ENCODE assay signal across 37 cellular contexts in the genomic region with DNA sequence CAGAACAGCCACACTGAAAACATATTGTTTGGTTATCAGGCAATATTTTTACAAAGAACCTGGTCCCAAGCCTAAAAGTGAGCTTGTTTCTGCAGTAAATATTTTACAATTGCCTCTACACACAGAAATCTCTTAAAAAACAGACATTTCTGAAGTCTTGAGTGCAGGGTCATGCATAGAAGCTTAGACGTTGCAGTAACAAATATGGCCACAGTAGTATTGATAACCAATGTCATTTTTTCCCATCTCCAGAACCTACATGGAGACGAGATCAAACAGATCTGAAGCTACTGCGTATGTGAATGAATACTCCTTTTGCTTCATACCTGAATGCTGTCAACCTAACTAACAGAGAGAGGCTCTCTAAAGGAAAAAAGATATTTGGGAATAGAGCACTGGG. TPM values are rescaled to one million over a fixed set of nuclear protein-coding genes. Genes with fewer than 3 reads are reported as not detected.
A peak's percentile ranks its signal among the peaks of the same experiment; 100 is the strongest.
DNase-seq lines count a peak whose midpoint lies in the region; ATAC-seq, FAIRE-seq and TF ChIP-seq lines count a peak whose summit lies in the region.
"Had no signal": no experiment of that assay in that cellular context is flagged by ENCODE, and none has a peak within 500 bp of the region (broad histone marks: within the 10 kb centered on the region; RNA-seq: fewer than 3 reads in every experiment).

No MANE protein-coding gene starts in this region.

- H3K27ac Mint-ChIP-seq in type B pancreatic cell: peak overlapping the region; percentile 29
- H3K27ac Mint-ChIP-seq: B cell; CD14-positive monocyte; CD4-positive, alpha-beta T cell; CD4-positive, CD25-positive, alpha-beta regulatory T cell; CD8-positive, alpha-beta T cell had no signal

- H3K27ac ChIP-seq in GM12878 (ENCODE audit: control insufficient read depth, insufficient read depth) (no peak overlapping the region), K562 (ENCODE audit: extremely low read depth, low read depth, low read length) (no peak overlapping the region), heart right ventricle (no peak overlapping the region), MM.1S (ENCODE audit: low read length) (no peak overlapping the region), smooth muscle cell (ENCODE audit: low read depth) (no peak overlapping the region)
- H3K27ac ChIP-seq: 22Rv1; A549; BLaER1; BLaER1 treated with 17β-estradiol and CSF1 and Interleukin-3, amounts not matched to agents 10 nM and 100 nM; C4-2B had no signal

- H3K4me2 ChIP-seq in GM12878 (ENCODE audit: control insufficient read depth, insufficient read depth): no peak overlapping the region
- no peak overlapping the region for H3K4me2 ChIP-seq in K562 (ENCODE audit: insufficient read depth, low read length)
- H3K4me2 ChIP-seq in MM.1S (ENCODE audit: low read depth, low read length): no peak overlapping the region
- no peak overlapping the region for H3K4me2 ChIP-seq in smooth muscle cell
- H3K4me2 ChIP-seq: A549; BLaER1; BLaER1 treated with 17β-estradiol and CSF1 and Interleukin-3, amounts not matched to agents 10 nM and 100 nM had no signal

- H3K9ac ChIP-seq in GM12878 (ENCODE audit: control insufficient read depth, insufficient read depth, low read length) (no peak overlapping the region), K562 (ENCODE audit: insufficient read depth in 1 of 2, low read depth in 2 of 2, low read length in 2 of 2) (no peak overlapping the region), MM.1S (ENCODE audit: low read length) (no peak overlapping the region), smooth muscle cell (ENCODE audit: low read depth) (no peak overlapping the region)
- H3K9ac ChIP-seq: BLaER1; BLaER1 treated with 17β-estradiol and CSF1 and Interleukin-3, amounts not matched to agents 10 nM and 100 nM had no signal

- H2AFZ ChIP-seq in GM12878 (ENCODE audit: control insufficient read depth, low read depth, low read length) (no peak overlapping the region), K562 (ENCODE audit: low read depth, low read length) (no peak overlapping the region), MM.1S (ENCODE audit: low read length) (no peak overlapping the region), smooth muscle cell (ENCODE audit: low read depth) (no peak overlapping the region)

- TF ChIP-seq POLR2A in GM12878 (IDR thresholded peaks at IDR 0.05; ENCODE audit: low read depth, low read length) (no peak), K562 (conservative IDR thresholded peaks at IDR 0.05) (no peak)

- TF ChIP-seq RAD21 in GM12878 (IDR thresholded peaks at IDR 0.05; ENCODE audit: insufficient read depth, low read depth, low read length) (no peak), K562 (CRISPR knock-in tag; conservative IDR thresholded peaks at IDR 0.05 in 1 of 2, IDR thresholded peaks at IDR 0.05 in 1 of 2) (no peak)

- WGBS in GM12878 (ENCODE audit: insufficient coverage, insufficient replicate concordance, low lambda C conversion rate, missing lambda C conversion rate): 32% methylated on average over 3 of the region's 3 CpGs
- 33% methylated on average over 3 of the region's 3 CpGs for WGBS in K562 (ENCODE audit: insufficient coverage, low coverage, missing lambda C conversion rate)
- WGBS in heart right ventricle, 2 donors: 70 to 75% methylated on average over 3 of the region's 3 CpGs
- 84% methylated on average over 3 of the region's 3 CpGs for WGBS in smooth muscle cell (ENCODE audit: low lambda C conversion rate)

- BruUV-seq in GM12878 (replicated peaks; lab: Mats Ljungman, UMichigan) (no TSS peak), K562 (replicated peaks; lab: Mats Ljungman, UMichigan) (no TSS peak)

- peak; percentile 13 for TF ChIP-seq CTCF in GM12864 (IDR thresholded peaks at IDR 0.05; ENCODE audit: low read depth, low read length, missing control alignments)
- no peak for TF ChIP-seq CTCF in GM12878 (IDR thresholded peaks at IDR 0.05 in 2 of 3, conservative IDR thresholded peaks at IDR 0.05 in 1 of 3; ENCODE audit: control insufficient read depth in 2 of 3, extremely low read depth in 1 of 3, insufficient read depth in 1 of 3, low read depth in 3 of 3, low read length in 3 of 3)
- no peak for TF ChIP-seq CTCF in K562 (IDR thresholded peaks at IDR 0.05 in 2 of 3, conservative IDR thresholded peaks at IDR 0.05 in 1 of 3; ENCODE audit: insufficient read depth in 2 of 3, low read depth in 1 of 3, low read length in 3 of 3)
- TF ChIP-seq CTCF in type B pancreatic cell (conservative IDR thresholded peaks at IDR 0.05): no peak
- TF ChIP-seq CTCF in heart right ventricle (IDR thresholded peaks at IDR 0.05): no peak
- TF ChIP-seq CTCF in MM.1S (IDR thresholded peaks at IDR 0.05; ENCODE audit: low read length): no peak
- TF ChIP-seq CTCF in smooth muscle cell (IDR thresholded peaks at IDR 0.05; ENCODE audit: borderline replicate concordance, insufficient read depth, poor library complexity, severe bottlenecking): no peak

- H3K9me3 ChIP-seq in GM12878 (replicated peaks; ENCODE audit: control insufficient read depth, insufficient read depth, low read length) (no peaks in the 10 kb centered on the region), K562 (replicated peaks; ENCODE audit: control insufficient read depth, insufficient read depth, low read depth, low read length) (no peaks in the 10 kb centered on the region), heart right ventricle (no peaks in the 10 kb centered on the region), MM.1S (replicated peaks; ENCODE audit: insufficient read depth, low read length) (no peaks in the 10 kb centered on the region), smooth muscle cell (replicated peaks; ENCODE audit: low read depth) (no peaks in the 10 kb centered on the region)
- H3K9me3 ChIP-seq: A549, BE2C, Caco-2 had no signal

- H3K36me3 Mint-ChIP-seq in type B pancreatic cell: no peaks in the 10 kb centered on the region
- H3K36me3 Mint-ChIP-seq: CD14-positive monocyte; CD4-positive, alpha-beta memory T cell; CD4-positive, CD25-positive, alpha-beta regulatory T cell; CD8-positive, alpha-beta memory T cell; CD8-positive, alpha-beta T cell had no signal

- no peaks in the 10 kb centered on the region for H3K9me1 ChIP-seq in K562 (ENCODE audit: control insufficient read depth, insufficient read depth, low read length)

- H3K4me3 ChIP-seq in GM12864 (ENCODE audit: low read depth, low read length) (no peak overlapping the region), GM12878 (no peak overlapping the region), K562 (no peak overlapping the region), heart right ventricle (no peak overlapping the region), MM.1S (ENCODE audit: low read length) (no peak overlapping the region), smooth muscle cell (no peak overlapping the region)
- H3K4me3 ChIP-seq: A549; BLaER1; BLaER1 treated with 17β-estradiol and CSF1 and Interleukin-3, amounts not matched to agents 10 nM and 100 nM had no signal

- CTCF ChIA-PET in GM12878 (lab: Yijun Ruan, JAX): no interaction called here
- CTCF ChIA-PET in K562 (lab: Yijun Ruan, JAX; ENCODE audit: low intra/inter-chr PET ratio): no interaction called here

- RAD21 ChIA-PET in GM12878 (lab: Charles Lee; ENCODE audit: unreplicated experiment): no interaction called here

- POLR2A ChIA-PET in GM12878 (lab: Charles Lee): no interaction called here
- POLR2A ChIA-PET in K562 (lab: Yijun Ruan, JAX): interaction anchor here (0.5 to 2.4 kb wide), 3 partner anchors 10 to 114 kb away, joined by 3 to 6 read pairs (median 3); no protein-coding TSS in a partner anchor

- no peaks in the 10 kb centered on the region for H3K9me2 ChIP-seq in MM.1S (replicated peaks; ENCODE audit: insufficient read depth, low read length)

- peak; percentile 40; the same call in 1 of the 3 replicates for ATAC-seq in GM12878
- no peak for ATAC-seq in K562
- ATAC-seq in heart right ventricle: no peak
- ATAC-seq: CD8-positive, alpha-beta T cell had no signal

- H3K4me3 Mint-ChIP-seq in type B pancreatic cell: no peak overlapping the region
- H3K4me3 Mint-ChIP-seq: B cell; CD14-positive monocyte; CD4-positive, alpha-beta memory T cell; CD4-positive, alpha-beta T cell; CD4-positive, CD25-positive, alpha-beta regulatory T cell; CD8-positive, alpha-beta memory T cell; CD8-positive, alpha-beta T cell had no signal

- no peak for TF ChIP-seq EP300 in GM12878 (IDR thresholded peaks at IDR 0.05; ENCODE audit: borderline replicate concordance in 1 of 2, control insufficient read depth in 1 of 2, low read depth in 2 of 2, low read length in 2 of 2)
- no peak for TF ChIP-seq EP300 in K562 (IDR thresholded peaks at IDR 0.05; ENCODE audit: low read length)

- H3K36me3 ChIP-seq in GM12878 (ENCODE audit: control insufficient read depth in 2 of 2, insufficient read depth in 2 of 2, low read length in 1 of 2): no peaks in the 10 kb centered on the region
- no peaks in the 10 kb centered on the region for H3K36me3 ChIP-seq in K562 (ENCODE audit: control insufficient read depth, insufficient read depth, low read length)
- H3K36me3 ChIP-seq in heart right ventricle: no peaks in the 10 kb centered on the region
- no peaks in the 10 kb centered on the region for H3K36me3 ChIP-seq in MM.1S (replicated peaks; ENCODE audit: insufficient read depth, low read length)
- H3K36me3 ChIP-seq in smooth muscle cell (ENCODE audit: low read depth): no peaks in the 10 kb centered on the region
- H3K36me3 ChIP-seq: BE2C; BLaER1; BLaER1 treated with 17β-estradiol and CSF1 and Interleukin-3, amounts not matched to agents 10 nM and 100 nM had no signal

- in situ Hi-C loops in GM12878 (cut with MboI) (no loop called here), K562 (cut with MboI) (no loop called here)

- peaks cover 14% of the 10 kb centered on the region for H3K27me3 Mint-ChIP-seq in type B pancreatic cell

- no peaks in the 10 kb centered on the region for H3K9me3 Mint-ChIP-seq in type B pancreatic cell
- H3K9me3 Mint-ChIP-seq: CD4-positive, alpha-beta memory T cell; CD4-positive, alpha-beta T cell; CD4-positive, CD25-positive, alpha-beta regulatory T cell; CD8-positive, alpha-beta memory T cell; CD8-positive, alpha-beta T cell had no signal

- DNase-seq in GM12864 (ENCODE audit: low read depth) (no peak), GM12878 (ENCODE audit: low read depth, low spot score) (no peak), K562 (ENCODE audit: extremely low read depth in 1 of 4, low spot score in 3 of 4) (peak in 2 of 4 experiments; percentile 54 to 59), type B pancreatic cell (ENCODE audit: extremely low spot score, unreplicated experiment) (no peak), heart right ventricle (no peak), MM.1S (no peak), smooth muscle cell (lab: John Stamatoyannopoulos, UW; ENCODE audit: unreplicated experiment) (no peak)
- no peak for DNase-seq in stimulated activated CD4-positive, alpha-beta T cell treated with anti-CD3 and anti-CD28 coated beads, Interleukin-1b, Interleukin-23, amount 100 ng/mL, for 48 hours
- DNase-seq: 8988T; ACHN; AML-193; BE2C; C1 segment of cervical spinal cord; Caco-2; Calu3; CD4-positive, alpha-beta memory T cell; CD4-positive, alpha-beta T cell; CD4-positive, CD25-positive, alpha-beta regulatory T cell; CD8-positive, alpha-beta memory T cell; CD8-positive, alpha-beta T cell; COR-L47; DMS 273 treated with DMSO at 0.1 percent for 48 hours; DMS153; DMS53; DMS79; DMS79 treated with DMSO at 0.1 percent for 48 hours; DND-41; EL had no signal

- intact Hi-C loops in GM12878 (cut with micrococcal nuclease; ENCODE audit: unreplicated experiment): no loop called here
- intact Hi-C loops in K562 (cut with micrococcal nuclease): no loop called here
- intact Hi-C loops in heart right ventricle (cut with DNase I): no loop called here

- H3F3A ChIP-seq in MM.1S (ENCODE audit: insufficient read depth, low read length) (no peaks in the 10 kb centered on the region), smooth muscle cell (ENCODE audit: low read depth) (no peaks in the 10 kb centered on the region)

- H3K27me3 ChIP-seq in GM12878 (replicated peaks in 1 of 2; ENCODE audit: control insufficient read depth in 2 of 2, insufficient read depth in 2 of 2, low read length in 1 of 2) (peaks cover 0 to 2% of the 10 kb centered on the region in 2 experiments; a peak in 1 of 4 replicates), K562 (ENCODE audit: control insufficient read depth in 2 of 2, insufficient read depth in 2 of 2, low read length in 2 of 2) (no peaks in the 10 kb centered on the region; a peak in 1 of 5 replicates), heart right ventricle (no peaks in the 10 kb centered on the region), MM.1S (replicated peaks; ENCODE audit: insufficient read depth, low read length) (no peaks in the 10 kb centered on the region), smooth muscle cell (ENCODE audit: low read depth) (peaks cover 12% of the 10 kb centered on the region)
- H3K27me3 ChIP-seq: BE2C; BLaER1; BLaER1 treated with 17β-estradiol and CSF1 and Interleukin-3, amounts not matched to agents 10 nM and 100 nM had no signal

- SMC1A ChIA-PET in GM12878 (lab: Charles Lee; ENCODE audit: uncharacterized antibody, unreplicated experiment): no interaction called here

- H4K20me1 ChIP-seq in GM12878 (ENCODE audit: control insufficient read depth, insufficient read depth): no peaks in the 10 kb centered on the region
- no peaks in the 10 kb centered on the region for H4K20me1 ChIP-seq in K562 (replicated peaks; ENCODE audit: control insufficient read depth, insufficient read depth, low read length)
- H4K20me1 ChIP-seq in MM.1S (ENCODE audit: insufficient read depth, low read length): no peaks in the 10 kb centered on the region
- H4K20me1 ChIP-seq in smooth muscle cell (ENCODE audit: low read depth): no peaks in the 10 kb centered on the region
- H4K20me1 ChIP-seq: BLaER1; BLaER1 treated with 17β-estradiol and CSF1 and Interleukin-3, amounts not matched to agents 10 nM and 100 nM had no signal

- H3K4me1 ChIP-seq in GM12878 (ENCODE audit: control insufficient read depth, insufficient read depth, low read length) (no peaks in the 10 kb centered on the region), K562 (replicated peaks in 1 of 2; ENCODE audit: control insufficient read depth in 2 of 2, insufficient read depth in 2 of 2, low read length in 2 of 2) (peaks cover 11 to 13% of the 10 kb centered on the region in 2 experiments; a peak in 4 of 5 replicates), heart right ventricle (no peaks in the 10 kb centered on the region), MM.1S (ENCODE audit: low read length) (no peaks in the 10 kb centered on the region), smooth muscle cell (ENCODE audit: low read depth) (no peaks in the 10 kb centered on the region)
- H3K4me1 ChIP-seq: A549; BE2C; BLaER1; BLaER1 treated with 17β-estradiol and CSF1 and Interleukin-3, amounts not matched to agents 10 nM and 100 nM; Caco-2 had no signal

- H3K79me2 ChIP-seq in GM12878 (ENCODE audit: control insufficient read depth, insufficient read depth, low read length) (no peaks in the 10 kb centered on the region), K562 (ENCODE audit: control insufficient read depth, insufficient read depth, low read length) (no peaks in the 10 kb centered on the region), MM.1S (ENCODE audit: low read length) (no peaks in the 10 kb centered on the region), smooth muscle cell (ENCODE audit: low read depth) (no peaks in the 10 kb centered on the region)

- FAIRE-seq in GM12878 (lab: Jason Lieb, UNC): no peak
- no peak for FAIRE-seq in K562 (lab: Jason Lieb, UNC)
- FAIRE-seq: A204.1, A549, D721Med had no signal

- H3K4me1 Mint-ChIP-seq in type B pancreatic cell (ENCODE audit: unreplicated experiment): no peaks in the 10 kb centered on the region
- H3K4me1 Mint-ChIP-seq: B cell; CD4-positive, alpha-beta memory T cell; CD8-positive, alpha-beta memory T cell had no signal

RNA-seq across cellular contexts. Expression of a gene that starts 19.6 kb away (rescaled TPM):
- total RNA-seq in GM12878 (2013; cell fraction: nucleolus; rRNA removed): 54.6 and 122 TPM in 2 replicates
- total RNA-seq in GM12878 (2014; rRNA removed): 22.0 and 25.9 TPM in 2 replicates
- 50.9 and 52.6 TPM in 2 replicates for total RNA-seq in GM12878 (2014; rRNA removed; fragmentation: Illumina TruSeq; extraction: Trizol)
- total RNA-seq in GM12878 (2021): 48.9 and 51.3 TPM in 2 replicates
- polyA plus RNA-seq in GM12878 (2011; ENCODE audit: low read depth): 18.7 TPM
- 31.1 and 67.4 TPM in 2 replicates for polyA plus RNA-seq in GM12878 (2011; rRNA removed)
- polyA plus RNA-seq in GM12878 (2011; cell fraction: cytosol; rRNA removed): 23.0 and 24.2 TPM in 2 replicates
- 21.6 and 23.4 TPM in 2 replicates for polyA plus RNA-seq in GM12878 (2011; cell fraction: nucleus; rRNA removed)
- 33.7 and 43.4 TPM in 2 replicates for polyA plus RNA-seq in GM12878 (2012)
- polyA plus RNA-seq in GM12878 (2014; fragmentation: Illumina TruSeq; extraction: Trizol): 69.0 and 92.2 TPM in 2 replicates
- polyA plus RNA-seq in GM12878 (2014; fragmentation: Nextera tagmentation; extraction: Ambion mirVana): 10 to 100 TPM; 36.5 to 38.5 TPM
- 31.9 and 36.0 TPM in 2 replicates for polyA plus RNA-seq in GM12878 (2014; rRNA removed)
- 10 to 100 TPM; 80.6 TPM for polyA plus RNA-seq in GM12878 (2016; fragmentation: Nextera tagmentation; extraction: Ambion mirVana)
- 11.8 and 14.4 TPM in 2 replicates for polyA minus RNA-seq in GM12878 (2011; rRNA and poly(A)+ RNA removed)
- polyA minus RNA-seq in GM12878 (2011; cell fraction: cytosol; rRNA and poly(A)+ RNA removed): 9.4 and 16.4 TPM in 2 replicates
- polyA minus RNA-seq in GM12878 (2011; cell fraction: nucleus; rRNA and poly(A)+ RNA removed): 11.5 and 20.0 TPM in 2 replicates
- total RNA-seq in K562 (2011; cell fraction: chromatin; rRNA removed; ENCODE audit: low replicate concordance): 56.8 and 107 TPM in 2 replicates
- 39.1 and 40.5 TPM in 2 replicates for total RNA-seq in K562 (2011; cell fraction: nucleolus; rRNA removed)
- 58.4 and 98.3 TPM in 2 replicates for total RNA-seq in K562 (2011; cell fraction: nucleoplasm; rRNA removed)
- 26.7 and 28.5 TPM in 2 replicates for total RNA-seq in K562 (2014; rRNA removed)
- 85.8 and 97.1 TPM in 2 replicates for total RNA-seq in K562 (2014; rRNA removed; fragmentation: Illumina TruSeq; extraction: Trizol)
- 86.1 and 96.4 TPM in 2 replicates for total RNA-seq in K562 (2015; rRNA removed; fragmentation: Illumina TruSeq; extraction: Trizol)
- total RNA-seq in K562 (2021): 73.1 and 77.2 TPM in 2 replicates
- polyA plus RNA-seq in K562 (2011; rRNA removed): 54.2 and 92.2 TPM in 2 replicates
- 25.6 and 49.0 TPM in 2 replicates for polyA plus RNA-seq in K562 (2011; cell fraction: cytosol; rRNA removed)
- 51.2 and 66.2 TPM in 2 replicates for polyA plus RNA-seq in K562 (2011; cell fraction: nucleus; rRNA removed)
- polyA plus RNA-seq in K562 (2012): 72.7 and 118 TPM in 2 replicates
- 79.2 and 99.4 TPM in 2 replicates for polyA plus RNA-seq in K562 (2014; fragmentation: Illumina TruSeq; extraction: Trizol)
- polyA plus RNA-seq in K562 (2014; fragmentation: Nextera tagmentation; extraction: Ambion mirVana): 10 to 100 TPM; 47.8 to 49.6 TPM
- 42.3 and 58.0 TPM in 2 replicates for polyA plus RNA-seq in K562 (2014; rRNA removed)
- polyA minus RNA-seq in K562 (2011; rRNA and poly(A)+ RNA removed): 37.4 and 44.6 TPM in 2 replicates
- 36.6 and 38.2 TPM in 2 replicates for polyA minus RNA-seq in K562 (2011; cell fraction: cytosol; rRNA and poly(A)+ RNA removed)
- polyA minus RNA-seq in K562 (2011; cell fraction: nucleus; rRNA and poly(A)+ RNA removed): 20.3 and 24.0 TPM in 2 replicates
- total RNA-seq in type B pancreatic cell (ENCODE audit: low replicate concordance): 43.5 and 63.0 TPM in 2 replicates
- total RNA-seq in heart right ventricle: 10 to 100 TPM; 56.1 to 74.1 (median 66.8) TPM
- 10 to 100 TPM; 31.7 to 55.3 TPM for polyA plus RNA-seq in heart right ventricle
- 83.8 and 95.0 TPM in 2 replicates for total RNA-seq in smooth muscle cell
- polyA plus RNA-seq in smooth muscle cell: 33.6 and 42.2 TPM in 2 replicates
